Comparison of ENCODE assay signal across 8 cellular contexts in genomic region chr1:204791453-204792366, GRCh38.
DNase-seq lines count a peak whose midpoint lies in the region; ATAC-seq and TF ChIP-seq lines count a peak whose summit lies in the region.

No MANE protein-coding gene starts in this region.

- no peaks in the 10 kb centered on the region for H3K79me2 ChIP-seq in PC-3 (ENCODE audit: low read length)

- peak; percentile 68 to 86 (median 78) for DNase-seq in CD4-positive, alpha-beta T cell
- DNase-seq in HL-60 (ENCODE audit: low read depth in 1 of 2, low spot score in 1 of 2) (peak in 1 of 2 experiments; percentile 53), PC-3 (peak; percentile 83), fibroblast of the conjunctiva (ENCODE audit: low read depth) (peak; percentile 14), omental fat pad (ENCODE audit: low spot score) (peak; percentile 77), superior temporal gyrus (ENCODE audit: extremely low spot score) (peak; percentile 66)
- DNase-seq in activated T-cell treated with anti-CD3 and anti-CD28 coated beads, Interleukin-2, amount 50 U/mL, for 24 hours, result peak; percentile 86

- H3K4me2 ChIP-seq in PC-3 (ENCODE audit: low read length), result no peak overlapping the region

- ATAC-seq in CD4-positive, alpha-beta T cell (ENCODE audit: poor library complexity), result peak; percentile 91
- ATAC-seq in PC-3 (peak; percentile 86), omental fat pad (ENCODE audit: low FRiP score) (no peak), HG03469 (IDR thresholded peaks at IDR 0.05; ENCODE audit: unreplicated experiment) (no peak)

- no peak overlapping the region for H3K27ac ChIP-seq in CD4-positive, alpha-beta T cell (ENCODE audit: low read depth, low read length)
- no peak overlapping the region for H3K27ac ChIP-seq in HL-60 (replicated peaks)
- H3K27ac ChIP-seq in PC-3 (ENCODE audit: low read length), result no peak overlapping the region

- no peaks in the 10 kb centered on the region for H4K20me1 ChIP-seq in PC-3 (ENCODE audit: low read length)

- H3K36me3 ChIP-seq in PC-3 (ENCODE audit: low read depth, low read length), result no peaks in the 10 kb centered on the region

- no peaks in the 10 kb centered on the region for H3K4me1 ChIP-seq in PC-3 (ENCODE audit: insufficient read depth, low read length)

- no peaks in the 10 kb centered on the region for H3F3A ChIP-seq in PC-3 (ENCODE audit: low read length, unreplicated experiment)

- intact Hi-C loops in CD4-positive, alpha-beta T cell (cut with DNase I, micrococcal nuclease), result loop anchor here (2.0 kb wide), 1 partner anchor 15 kb away; no protein-coding TSS in a partner anchor
- intact Hi-C loops in PC-3 (cut with micrococcal nuclease), result no loop called here

- peaks cover 6% of the 10 kb centered on the region for H3K27me3 ChIP-seq in CD4-positive, alpha-beta T cell (ENCODE audit: control insufficient read depth, insufficient read depth, low read length)
- H3K27me3 ChIP-seq in HL-60 (ENCODE audit: insufficient read depth, poor library complexity, severe bottlenecking) (no peaks in the 10 kb centered on the region), PC-3 (ENCODE audit: low read length) (peaks cover 28% of the 10 kb centered on the region)

- CTCF ChIA-PET in CD4-positive, alpha-beta T cell (lab: Charles Lee), result interaction anchor here (0.8 to 1.7 kb wide), 7 partner anchors 10 to 45 kb away, joined by 3 to 30 read pairs (median 4); no protein-coding TSS in a partner anchor
- CTCF ChIA-PET in PC-3 (lab: Charles Lee), result interaction anchor here (0.6 to 1.4 kb wide), 6 partner anchors 11 to 498 kb away, joined by 3 to 18 read pairs (median 4); no protein-coding TSS in a partner anchor

- H3K9me2 ChIP-seq in PC-3 (replicated peaks; ENCODE audit: low read length), result no peaks in the 10 kb centered on the region

- no peak overlapping the region for H3K9ac ChIP-seq in PC-3 (ENCODE audit: low read length)

- no peaks in the 10 kb centered on the region for H3K9me3 Mint-ChIP-seq in CD4-positive, alpha-beta T cell
- no peaks in the 10 kb centered on the region for H3K9me3 Mint-ChIP-seq in activated T-cell treated with anti-CD3 and anti-CD28 coated beads, Interleukin-2, amount 50 U/mL, for 24 hours

- no peak overlapping the region for H3K4me3 ChIP-seq in HL-60 (replicated peaks; ENCODE audit: insufficient read depth, low read length)
- H3K4me3 ChIP-seq in PC-3 (ENCODE audit: low read length), result no peak overlapping the region

- no peak overlapping the region for H2AFZ ChIP-seq in PC-3 (ENCODE audit: low read length)

- H3K27me3 Mint-ChIP-seq in CD4-positive, alpha-beta T cell, result peaks cover 45% of the 10 kb centered on the region
- peaks cover 31% of the 10 kb centered on the region for H3K27me3 Mint-ChIP-seq in activated T-cell treated with anti-CD3 and anti-CD28 coated beads, Interleukin-2, amount 50 U/mL, for 24 hours

- no TSS peak for BruUV-seq in PC-3 (replicated peaks; lab: Mats Ljungman, UMichigan)

- H3K36me3 Mint-ChIP-seq in CD4-positive, alpha-beta T cell (ENCODE audit: low read depth), result no peaks in the 10 kb centered on the region
- no peaks in the 10 kb centered on the region for H3K36me3 Mint-ChIP-seq in activated T-cell treated with anti-CD3 and anti-CD28 coated beads, Interleukin-2, amount 50 U/mL, for 24 hours (ENCODE audit: low read depth)

- H3K4me3 Mint-ChIP-seq in CD4-positive, alpha-beta T cell, result no peak overlapping the region
- no peak overlapping the region for H3K4me3 Mint-ChIP-seq in activated T-cell treated with anti-CD3 and anti-CD28 coated beads, Interleukin-2, amount 50 U/mL, for 24 hours

- H3K4me1 Mint-ChIP-seq in CD4-positive, alpha-beta T cell (ENCODE audit: low read depth), result no peaks in the 10 kb centered on the region
- peaks cover 2% of the 10 kb centered on the region for H3K4me1 Mint-ChIP-seq in activated T-cell treated with anti-CD3 and anti-CD28 coated beads, Interleukin-2, amount 50 U/mL, for 24 hours (ENCODE audit: low read depth)

- H3K27ac Mint-ChIP-seq in CD4-positive, alpha-beta T cell, result no peak overlapping the region
- H3K27ac Mint-ChIP-seq in activated T-cell treated with anti-CD3 and anti-CD28 coated beads, Interleukin-2, amount 50 U/mL, for 24 hours, result no peak overlapping the region

- TF ChIP-seq CTCF in CD4-positive, alpha-beta T cell (IDR thresholded peaks at IDR 0.05), result peak; percentile 84
- TF ChIP-seq CTCF in HL-60 (IDR thresholded peaks at IDR 0.05; ENCODE audit: insufficient read depth, low read length), result peak; percentile 72
- TF ChIP-seq CTCF in PC-3 (conservative IDR thresholded peaks at IDR 0.05; ENCODE audit: low read depth, low read length), result peak; percentile 99
- no peak for TF ChIP-seq CTCF in omental fat pad (IDR thresholded peaks at IDR 0.05)

- POLR2A ChIA-PET in CD4-positive, alpha-beta T cell (lab: Charles Lee), result interaction anchor here (0.9 to 1.2 kb wide), 3 partner anchors 15 to 246 kb away, joined by 3 to 4 read pairs (median 3); no protein-coding TSS in a partner anchor
- POLR2A ChIA-PET in PC-3 (lab: Charles Lee; ENCODE audit: unreplicated experiment), result no interaction called here

- no peaks in the 10 kb centered on the region for H3K9me3 ChIP-seq in CD4-positive, alpha-beta T cell (ENCODE audit: control insufficient read depth, low read length)
- no peaks in the 10 kb centered on the region for H3K9me3 ChIP-seq in PC-3 (ENCODE audit: low read length)

Comparison
In these comparisons a context has a peak if more than half of its experiments do, and no peak if none do; other contexts are left out.
1. ATAC-seq: peak in CD4-positive, alpha-beta T cell (single experiment) and PC-3 (single experiment); none in omental fat pad (single experiment) and HG03469 (single experiment).
2. CTCF ChIP-seq: peak in CD4-positive, alpha-beta T cell (single experiment), HL-60 (single experiment) and PC-3 (single experiment); none in omental fat pad (0 of 3).